Comparison of ENCODE assay signal across 9 cellular contexts in genomic region chr12:30847259-30847658, GRCh38.
DNase-seq lines count a peak whose midpoint lies in the region; ATAC-seq, FAIRE-seq and TF ChIP-seq lines count a peak whose summit lies in the region.
"Had no signal": no experiment of that assay in that cellular context is flagged by ENCODE, and none has a peak within 500 bp of the region (broad histone marks: within the 10 kb centered on the region; RNA-seq: fewer than 3 reads in every experiment).

No MANE protein-coding gene starts in this region.

- FAIRE-seq in frontal cortex (lab: Jason Lieb, UNC) = no peak

- H3K79me2 ChIP-seq in parathyroid adenoma = no peaks in the 10 kb centered on the region

- no peaks in the 10 kb centered on the region for H3K27me3 ChIP-seq in parathyroid adenoma (ENCODE audit: control insufficient read depth, insufficient read depth, low read length)

- ATAC-seq in activated naive CD8-positive, alpha-beta T cell treated with anti-CD3 and anti-CD28 coated beads, Interleukin-2, amount 10 ng/mL, durations not matched to agents 7 days and 5 days (ENCODE audit: low read depth) = peak; percentile 37
- ATAC-seq in HG03520 (IDR thresholded peaks at IDR 0.05; ENCODE audit: unreplicated experiment) = no peak

- H3K36me3 ChIP-seq in parathyroid adenoma (ENCODE audit: control insufficient read depth, insufficient read depth, low read length) = no peaks in the 10 kb centered on the region

- H3K27me3 Mint-ChIP-seq in activated naive CD8-positive, alpha-beta T cell treated with anti-CD3 and anti-CD28 coated beads, Interleukin-2, amount 10 ng/mL, durations not matched to agents 7 days and 5 days = peaks cover 7% of the 10 kb centered on the region
- H3K27me3 Mint-ChIP-seq in activated naive CD8-positive, alpha-beta T cell treated with anti-CD3 and anti-CD28 coated beads for 36 hours = peaks cover 7% of the 10 kb centered on the region

- no peak overlapping the region for H3K9ac ChIP-seq in parathyroid adenoma

- H2AFZ ChIP-seq in parathyroid adenoma = no peak overlapping the region

- TF ChIP-seq CTCF in epithelial cell of proximal tubule (conservative IDR thresholded peaks at IDR 0.05; ENCODE audit: low read depth, low read length) (peak; percentile 75), parathyroid adenoma (IDR thresholded peaks at IDR 0.05) (peak; percentile 66)

- H3K9me3 Mint-ChIP-seq in activated naive CD8-positive, alpha-beta T cell treated with anti-CD3 and anti-CD28 coated beads, Interleukin-2, amount 10 ng/mL, durations not matched to agents 7 days and 5 days = no peaks in the 10 kb centered on the region
- no peaks in the 10 kb centered on the region for H3K9me3 Mint-ChIP-seq in activated naive CD8-positive, alpha-beta T cell treated with anti-CD3 and anti-CD28 coated beads for 36 hours
- H3K9me3 Mint-ChIP-seq: dendritic cell treated with granulocyte-macrophage colony-stimulating factor and Interleukin-4, amounts not matched to agents 40 ng/mL and 50 ng/mL, for 4 days had no signal

- no peaks in the 10 kb centered on the region for H3K4me1 ChIP-seq in parathyroid adenoma

- H3K4me1 Mint-ChIP-seq in activated naive CD8-positive, alpha-beta T cell treated with anti-CD3 and anti-CD28 coated beads, Interleukin-2, amount 10 ng/mL, durations not matched to agents 7 days and 5 days = peaks cover 9% of the 10 kb centered on the region
- H3K4me1 Mint-ChIP-seq in activated naive CD8-positive, alpha-beta T cell treated with anti-CD3 and anti-CD28 coated beads for 36 hours = peaks cover 13% of the 10 kb centered on the region

- no peak overlapping the region for H3K4me3 ChIP-seq in epithelial cell of proximal tubule (ENCODE audit: low read depth, low read length)
- H3K4me3 ChIP-seq in parathyroid adenoma (ENCODE audit: low read depth, low read length) = no peak overlapping the region

- no peak overlapping the region for H3K4me3 Mint-ChIP-seq in activated naive CD8-positive, alpha-beta T cell treated with anti-CD3 and anti-CD28 coated beads, Interleukin-2, amount 10 ng/mL, durations not matched to agents 7 days and 5 days
- no peak overlapping the region for H3K4me3 Mint-ChIP-seq in activated naive CD8-positive, alpha-beta T cell treated with anti-CD3 and anti-CD28 coated beads for 36 hours
- H3K4me3 Mint-ChIP-seq: dendritic cell treated with granulocyte-macrophage colony-stimulating factor and Interleukin-4, amounts not matched to agents 40 ng/mL and 50 ng/mL, for 4 days had no signal

- no peak overlapping the region for H3K27ac ChIP-seq in parathyroid adenoma

- no peaks in the 10 kb centered on the region for H3K9me3 ChIP-seq in parathyroid adenoma (ENCODE audit: control insufficient read depth, low read length)

- no peak for DNase-seq in activated naive CD8-positive, alpha-beta T cell treated with anti-CD3 and anti-CD28 coated beads, Interleukin-2, amount 10 ng/mL, durations not matched to agents 7 days and 5 days
- no peak for DNase-seq in activated naive CD8-positive, alpha-beta T cell treated with anti-CD3 and anti-CD28 coated beads for 36 hours
- peak; percentile 75 for DNase-seq in NCI-H1092 treated with DMSO at 0.1 percent for 48 hours (lab: John Stamatoyannopoulos, UW)
- peak; percentile 86 to 92 for DNase-seq in SHP77 (lab: John Stamatoyannopoulos, UW)
- no peak for DNase-seq in epithelial cell of proximal tubule (ENCODE audit: low read depth)
- no peak for DNase-seq in frontal cortex (ENCODE audit: low spot score in 2 of 2)

- H3K27ac Mint-ChIP-seq in activated naive CD8-positive, alpha-beta T cell treated with anti-CD3 and anti-CD28 coated beads, Interleukin-2, amount 10 ng/mL, durations not matched to agents 7 days and 5 days = no peak overlapping the region
- H3K27ac Mint-ChIP-seq in activated naive CD8-positive, alpha-beta T cell treated with anti-CD3 and anti-CD28 coated beads for 36 hours = no peak overlapping the region
- H3K27ac Mint-ChIP-seq: dendritic cell treated with granulocyte-macrophage colony-stimulating factor and Interleukin-4, amounts not matched to agents 40 ng/mL and 50 ng/mL, for 4 days had no signal

- no peaks in the 10 kb centered on the region for H3K36me3 Mint-ChIP-seq in activated naive CD8-positive, alpha-beta T cell treated with anti-CD3 and anti-CD28 coated beads, Interleukin-2, amount 10 ng/mL, durations not matched to agents 7 days and 5 days
- H3K36me3 Mint-ChIP-seq in activated naive CD8-positive, alpha-beta T cell treated with anti-CD3 and anti-CD28 coated beads for 36 hours = no peaks in the 10 kb centered on the region

- H3K4me2 ChIP-seq in parathyroid adenoma (ENCODE audit: low read length) = no peak overlapping the region

- POLR2A ChIA-PET in activated naive CD8-positive, alpha-beta T cell treated with anti-CD3 and anti-CD28 coated beads, Interleukin-2, amount 10 ng/mL, durations not matched to agents 7 days and 5 days (lab: Charles Lee) = no interaction called here

Comparison
In these comparisons a context has a peak if more than half of its experiments do, and no peak if none do; other contexts are left out.
1. DNase-seq: peak in NCI-H1092 treated with DMSO at 0.1 percent for 48 hours (single experiment) and SHP77 (2 of 2); none in activated naive CD8-positive, alpha-beta T cell treated with anti-CD3 and anti-CD28 coated beads, Interleukin-2, amount 10 ng/mL, durations not matched to agents 7 days and 5 days (single experiment), activated naive CD8-positive, alpha-beta T cell treated with anti-CD3 and anti-CD28 coated beads for 36 hours (single experiment), epithelial cell of proximal tubule (single experiment) and frontal cortex (0 of 2).